Comparison of ENCODE assay signal across 8 cellular contexts in the genomic region with DNA sequence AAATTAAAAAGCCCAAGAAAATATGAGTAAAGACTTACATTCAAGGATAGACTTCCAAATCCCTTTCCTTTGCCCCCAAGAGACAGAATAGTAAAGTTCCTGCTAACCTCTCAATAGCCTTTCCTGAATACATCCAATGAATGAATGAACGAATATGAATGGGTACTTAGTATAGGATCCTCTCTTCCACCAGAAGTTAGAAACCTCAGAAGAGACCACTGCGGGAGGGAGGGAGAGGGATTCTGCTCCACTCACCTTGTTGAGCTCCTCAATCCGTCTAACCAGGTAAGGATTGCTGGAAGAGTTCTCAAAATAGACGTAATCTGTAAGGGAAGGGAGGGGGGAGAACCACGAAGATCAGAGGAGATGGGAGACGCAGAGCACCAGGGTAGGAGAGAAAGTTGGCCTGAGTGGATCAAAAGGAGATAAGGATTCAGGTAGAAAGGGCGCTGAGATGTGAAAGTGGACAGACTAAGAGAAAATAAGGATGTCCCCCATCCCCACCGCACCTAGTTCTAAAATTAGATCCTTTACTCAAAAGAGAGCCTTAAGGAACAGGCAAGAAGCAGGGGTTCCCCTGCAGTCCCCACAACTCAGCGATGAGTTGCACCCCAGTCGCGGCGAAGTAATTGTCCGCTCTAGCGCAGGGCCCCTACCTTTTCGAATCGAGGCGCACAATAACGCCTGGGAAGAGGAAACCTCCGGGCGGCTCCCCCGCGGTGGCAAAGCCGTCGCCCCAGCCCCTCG. TPM values are rescaled to one million over a fixed set of nuclear protein-coding genes. Genes with fewer than 3 reads are reported as not detected.
A peak's percentile ranks its signal among the peaks of the same experiment; 100 is the strongest.
DNase-seq lines count a peak whose midpoint lies in the region; ATAC-seq and TF ChIP-seq lines count a peak whose summit lies in the region.

No MANE protein-coding gene starts in this region.

- peaks cover 0 to 3% (median 0%) of the 10 kb centered on the region in 3 donors for H3K9me3 Mint-ChIP-seq in IgD-negative memory B cell

- intact Hi-C loops in breast epithelium (cut with DNase I; ENCODE audit: low total_unique reads), result no loop called here

- H3K4me3 ChIP-seq in BE2C (ENCODE audit: low read depth, low read length) (peak overlapping the region; percentile 84), breast epithelium (peak overlapping the region; percentile 63 to 96 (median 91)), mucosa of rectum (ENCODE audit: low read length in 2 of 2) (peak overlapping the region; percentile 90 to 94)

- H3K27me3 Mint-ChIP-seq in IgD-negative memory B cell, result peaks cover 2% of the 10 kb centered on the region

- peaks cover 29% of the 10 kb centered on the region for H3K36me3 ChIP-seq in BE2C
- H3K36me3 ChIP-seq in breast epithelium, result peaks cover 10% of the 10 kb centered on the region
- H3K36me3 ChIP-seq in mucosa of rectum (ENCODE audit: control insufficient read depth in 2 of 2, insufficient read depth in 2 of 2, low read length in 2 of 2), result peaks cover 31 to 39% of the 10 kb centered on the region in 2 donors

- H3K4me1 ChIP-seq in BE2C (no peaks in the 10 kb centered on the region), breast epithelium (peaks cover 3 to 22% of the 10 kb centered on the region in 2 donors), mucosa of rectum (ENCODE audit: control insufficient read depth in 2 of 2, insufficient read depth in 2 of 2, low read length in 2 of 2) (peaks cover 25 to 27% of the 10 kb centered on the region in 2 donors)

- no peak for TF ChIP-seq POLR2A in breast epithelium (IDR thresholded peaks at IDR 0.05)

- ATAC-seq in GM21737 (IDR thresholded peaks at IDR 0.05; ENCODE audit: unreplicated experiment) (no peak), HG03460 (IDR thresholded peaks at IDR 0.05; ENCODE audit: unreplicated experiment) (no peak)

- H3K27ac ChIP-seq in breast epithelium, result peak overlapping the region; percentile 95 to 96
- peak overlapping the region; percentile 96 for H3K27ac ChIP-seq in mucosa of rectum (ENCODE audit: low read depth in 2 of 2, low read length in 2 of 2)

- in situ Hi-C loops in KBM-7 (cut with MboI; ENCODE audit: low pct_unique_long_range_greater_than_20kb, low sequenced_read_pairs), result no loop called here

- H3K27ac Mint-ChIP-seq in IgD-negative memory B cell, result peak overlapping the region; percentile 92 to 94 (median 94)

- no peaks in the 10 kb centered on the region for H3K27me3 ChIP-seq in BE2C
- H3K27me3 ChIP-seq in breast epithelium, result no peaks in the 10 kb centered on the region
- H3K27me3 ChIP-seq in mucosa of rectum (ENCODE audit: control insufficient read depth in 2 of 2, insufficient read depth in 2 of 2, low read length in 2 of 2), result no peaks in the 10 kb centered on the region

- DNase-seq in BE2C (no peak), breast epithelium (ENCODE audit: low spot score in 2 of 2) (no peak), KBM-7 (no peak), cerebellum (ENCODE audit: low spot score) (no peak)

- H3K9me3 ChIP-seq in BE2C (no peaks in the 10 kb centered on the region), breast epithelium (no peaks in the 10 kb centered on the region), mucosa of rectum (ENCODE audit: control insufficient read depth in 2 of 2, low read length in 2 of 2) (no peaks in the 10 kb centered on the region)

- H3K9ac ChIP-seq in mucosa of rectum (ENCODE audit: low read depth in 1 of 2, low read length in 2 of 2), result peak overlapping the region; percentile 95

- peaks cover 31 to 43% (median 37%) of the 10 kb centered on the region in 3 donors for H3K4me1 Mint-ChIP-seq in IgD-negative memory B cell

- TF ChIP-seq CTCF in BE2C (IDR thresholded peaks at IDR 0.05; ENCODE audit: low read depth, low read length) (no peak), breast epithelium (IDR thresholded peaks at IDR 0.05) (no peak)

- peaks cover 11% of the 10 kb centered on the region for H3K36me3 Mint-ChIP-seq in IgD-negative memory B cell

- peak overlapping the region; percentile 89 to 99 (median 96) for H3K4me3 Mint-ChIP-seq in IgD-negative memory B cell

RNA-seq across cellular contexts. Expression of a gene that starts 1.1 kb away (rescaled TPM):
- 83.3 TPM for polyA plus RNA-seq in BE2C (2012; ENCODE audit: insufficient read depth, insufficient read length, low read depth)
- polyA plus RNA-seq in IgD-negative memory B cell, result 32.9 TPM
- total RNA-seq in breast epithelium (10 to 100 TPM; 61.3 to 92.8 (median 85.5) TPM), cerebellum (72.5 TPM)

RNA-seq across cellular contexts. Expression of a gene that starts 9.2 kb away (rescaled TPM):
- 61.8 TPM for polyA plus RNA-seq in BE2C (2012; ENCODE audit: insufficient read depth, insufficient read length, low read depth)
- 19.2 TPM for polyA plus RNA-seq in IgD-negative memory B cell
- total RNA-seq in breast epithelium (10 to 100 TPM in 2 of 3 donors, 1 to 10 TPM in 1; 7.7 to 12.1 (median 10.7) TPM), cerebellum (6.3 TPM)

RNA-seq across cellular contexts. Expression of a gene that starts 12.0 kb away (rescaled TPM):
- polyA plus RNA-seq in BE2C (2012; ENCODE audit: insufficient read depth, insufficient read length, low read depth), result 33.4 TPM
- polyA plus RNA-seq in IgD-negative memory B cell, result 13.8 TPM
- total RNA-seq in breast epithelium, result 10 to 100 TPM; 34.7 to 58.7 (median 35.7) TPM
- total RNA-seq in cerebellum, result 5.6 TPM

RNA-seq across cellular contexts. Expression of a gene that starts 12.5 kb away (rescaled TPM):
- 3.5 TPM for polyA plus RNA-seq in BE2C (2012; ENCODE audit: insufficient read depth, insufficient read length, low read depth)
- polyA plus RNA-seq in IgD-negative memory B cell, result 0.19 TPM
- 10 to 100 TPM in 2 of 3 donors, 1 to 10 TPM in 1; 8.5 to 11.5 (median 11.0) TPM for total RNA-seq in breast epithelium
- total RNA-seq in cerebellum, result 0.64 TPM

RNA-seq across cellular contexts. Expression of a gene that starts 21.2 kb away (rescaled TPM):
- 50.8 TPM for polyA plus RNA-seq in BE2C (2012; ENCODE audit: insufficient read depth, insufficient read length, low read depth)
- polyA plus RNA-seq in IgD-negative memory B cell, result 36.1 TPM
- total RNA-seq in breast epithelium, result 10 to 100 TPM; 19.0 to 38.0 (median 29.6) TPM
- 12.8 TPM for total RNA-seq in cerebellum
